25 cellular contexts compared by ENCODE assay signal in the genomic region with DNA sequence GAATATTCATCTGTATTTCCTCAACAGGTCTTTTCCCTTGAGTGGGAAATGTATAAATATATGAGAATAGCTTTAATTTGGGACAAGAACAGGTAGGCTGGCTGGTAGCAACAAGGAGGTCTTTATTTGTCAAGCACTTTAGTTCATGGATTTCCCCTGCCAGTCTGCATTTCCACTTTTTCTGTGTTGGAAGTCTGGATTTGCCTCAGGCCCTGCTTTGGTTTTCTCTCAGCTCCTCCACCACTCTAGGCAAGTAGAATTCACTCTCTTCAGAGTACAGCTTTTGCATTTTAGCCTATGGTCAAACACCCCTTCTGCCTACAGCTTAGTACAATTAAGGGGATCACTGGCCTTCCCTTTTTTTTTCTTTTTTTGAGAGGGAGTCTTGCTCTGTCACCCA.
"Had no signal": no experiment of that assay in that cellular context is flagged by ENCODE, and none has a peak within 500 bp of the region (broad histone marks: within the 10 kb centered on the region; RNA-seq: fewer than 3 reads in every experiment).

No MANE protein-coding gene starts in this region.

- DNase-seq: activated CD4-positive, alpha-beta memory T cell treated with anti-CD3 and anti-CD28 coated beads, Interleukin-2, amount 10 ng/mL, durations not matched to agents 7 days and 5 days; activated CD4-positive, alpha-beta T cell treated with anti-CD3 and anti-CD28 coated beads, Interleukin-2, amount 50 U/mL, for 1 hour; activated CD4-positive, CD25-positive, alpha-beta regulatory T cell; activated gamma-delta T cell treated with Interleukin-2 at 50 U/mL for 16 hours; activated naive CD4-positive, alpha-beta T cell treated with anti-CD3 and anti-CD28 coated beads, Interleukin-2, amount 10 ng/mL, durations not matched to agents 7 days and 5 days; activated naive CD8-positive, alpha-beta T cell treated with anti-CD3 and anti-CD28 coated beads for 36 hours; activated T-cell treated with anti-CD3 and anti-CD28 coated beads for 4 hours; activated T-cell treated with anti-CD3 and anti-CD28 coated beads, Interleukin-2, amount 50 U/mL, for 72 hours; brain microvascular endothelial cell; cerebellar nuclear complex; Karpas-422; MM.1S; NCI-H1048; NCI-H146; NCI-H187 treated with DMSO at 0.1 percent for 48 hours; NCI-H2081 treated with DMSO at 0.1 percent for 48 hours; NCI-H446; NCI-H524; PC-3; SIG-M5; T-cell; T-helper 2 cell; T1000 had no signal

- H3K4me3 Mint-ChIP-seq: activated CD4-positive, alpha-beta memory T cell treated with anti-CD3 and anti-CD28 coated beads, Interleukin-2, amount 10 ng/mL, durations not matched to agents 7 days and 5 days; activated naive CD4-positive, alpha-beta T cell treated with anti-CD3 and anti-CD28 coated beads, Interleukin-2, amount 10 ng/mL, durations not matched to agents 7 days and 5 days; activated naive CD8-positive, alpha-beta T cell treated with anti-CD3 and anti-CD28 coated beads for 36 hours; activated T-cell treated with anti-CD3 and anti-CD28 coated beads, Interleukin-2, amount 50 U/mL, for 72 hours; T-cell had no signal

- H3K27me3 ChIP-seq: brain microvascular endothelial cell, cardiac muscle cell had no signal

- H3K27ac ChIP-seq: brain microvascular endothelial cell, cardiac muscle cell had no signal

- H3K27me3 Mint-ChIP-seq: activated CD4-positive, alpha-beta memory T cell treated with anti-CD3 and anti-CD28 coated beads, Interleukin-2, amount 10 ng/mL, durations not matched to agents 7 days and 5 days; activated naive CD4-positive, alpha-beta T cell treated with anti-CD3 and anti-CD28 coated beads, Interleukin-2, amount 10 ng/mL, durations not matched to agents 7 days and 5 days; activated naive CD8-positive, alpha-beta T cell treated with anti-CD3 and anti-CD28 coated beads for 36 hours; T-cell had no signal

- H3K4me1 Mint-ChIP-seq: activated CD4-positive, alpha-beta memory T cell treated with anti-CD3 and anti-CD28 coated beads, Interleukin-2, amount 10 ng/mL, durations not matched to agents 7 days and 5 days; activated naive CD4-positive, alpha-beta T cell treated with anti-CD3 and anti-CD28 coated beads, Interleukin-2, amount 10 ng/mL, durations not matched to agents 7 days and 5 days; T-cell had no signal

- H3K36me3 ChIP-seq: brain microvascular endothelial cell had no signal

- H3K9me3 Mint-ChIP-seq: activated T-cell treated with anti-CD3 and anti-CD28 coated beads, Interleukin-2, amount 50 U/mL, for 72 hours had no signal

- H3K4me3 ChIP-seq: cardiac muscle cell had no signal

- H3K27ac Mint-ChIP-seq: activated CD4-positive, alpha-beta memory T cell treated with anti-CD3 and anti-CD28 coated beads, Interleukin-2, amount 10 ng/mL, durations not matched to agents 7 days and 5 days; activated naive CD4-positive, alpha-beta T cell treated with anti-CD3 and anti-CD28 coated beads, Interleukin-2, amount 10 ng/mL, durations not matched to agents 7 days and 5 days; activated naive CD8-positive, alpha-beta T cell treated with anti-CD3 and anti-CD28 coated beads for 36 hours; activated T-cell treated with anti-CD3 and anti-CD28 coated beads, Interleukin-2, amount 50 U/mL, for 72 hours; activated T-helper 2 cell treated with anti-CD3 and anti-CD28 coated beads, Interferon-gamma antibody, Interleukin-2, Interleukin-4, amounts not matched to agents 10 μg/mL and 5 μg/mL and 100 μg/mL, durations not matched to agents 14 hours and 24 hours and 36 hours; T-cell had no signal
